ENCODE assay signal across 1 cellular context in the genomic region with DNA sequence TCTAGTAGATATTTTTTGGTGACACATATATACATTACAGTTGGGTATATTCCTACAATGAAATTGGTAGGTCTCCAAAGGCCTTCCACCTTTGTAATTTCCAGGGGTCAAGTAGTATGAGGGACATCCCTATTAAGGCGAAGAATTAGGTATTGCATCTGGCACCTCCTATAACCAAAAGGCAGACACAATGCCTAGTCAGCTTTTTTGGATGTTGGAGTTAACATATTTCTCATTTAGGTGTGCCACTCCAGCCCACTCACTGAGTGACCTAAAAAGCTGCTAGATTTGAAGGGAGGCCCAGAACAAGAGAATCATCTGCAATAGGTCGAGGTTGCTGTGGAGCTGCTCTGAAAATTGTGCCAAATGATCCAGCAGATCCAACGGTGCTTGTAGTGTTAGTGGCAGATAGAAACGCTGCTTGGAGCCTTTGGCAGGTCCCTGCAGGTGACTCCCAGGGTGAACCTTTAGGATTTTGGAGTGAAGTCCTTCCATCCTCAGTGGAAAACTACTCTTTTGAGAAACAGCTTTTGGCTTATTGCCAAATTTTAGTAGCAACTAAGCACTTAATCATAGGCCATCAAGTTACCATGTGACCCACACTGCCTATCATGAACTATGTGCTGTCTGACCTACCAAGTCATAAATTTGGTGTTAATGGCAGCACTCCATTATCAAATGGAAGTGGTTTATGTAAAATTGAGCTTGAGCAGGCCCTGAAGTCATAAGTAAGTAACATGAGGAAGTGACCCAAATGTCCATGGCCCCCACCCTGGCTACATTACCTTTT.
A peak's percentile ranks its signal among the peaks of the same experiment; 100 is the strongest.
TF ChIP-seq lines count a peak whose summit lies in the region.

No MANE protein-coding gene starts in this region.

TF ChIP-seq in K562, 482 proteins besides CTCF, POLR2A, EP300 and RAD21 (continues in another document):
- TF ChIP-seq NFIC (IDR thresholded peaks at IDR 0.05): peak; percentile 99
- TF ChIP-seq, protein P1, sequence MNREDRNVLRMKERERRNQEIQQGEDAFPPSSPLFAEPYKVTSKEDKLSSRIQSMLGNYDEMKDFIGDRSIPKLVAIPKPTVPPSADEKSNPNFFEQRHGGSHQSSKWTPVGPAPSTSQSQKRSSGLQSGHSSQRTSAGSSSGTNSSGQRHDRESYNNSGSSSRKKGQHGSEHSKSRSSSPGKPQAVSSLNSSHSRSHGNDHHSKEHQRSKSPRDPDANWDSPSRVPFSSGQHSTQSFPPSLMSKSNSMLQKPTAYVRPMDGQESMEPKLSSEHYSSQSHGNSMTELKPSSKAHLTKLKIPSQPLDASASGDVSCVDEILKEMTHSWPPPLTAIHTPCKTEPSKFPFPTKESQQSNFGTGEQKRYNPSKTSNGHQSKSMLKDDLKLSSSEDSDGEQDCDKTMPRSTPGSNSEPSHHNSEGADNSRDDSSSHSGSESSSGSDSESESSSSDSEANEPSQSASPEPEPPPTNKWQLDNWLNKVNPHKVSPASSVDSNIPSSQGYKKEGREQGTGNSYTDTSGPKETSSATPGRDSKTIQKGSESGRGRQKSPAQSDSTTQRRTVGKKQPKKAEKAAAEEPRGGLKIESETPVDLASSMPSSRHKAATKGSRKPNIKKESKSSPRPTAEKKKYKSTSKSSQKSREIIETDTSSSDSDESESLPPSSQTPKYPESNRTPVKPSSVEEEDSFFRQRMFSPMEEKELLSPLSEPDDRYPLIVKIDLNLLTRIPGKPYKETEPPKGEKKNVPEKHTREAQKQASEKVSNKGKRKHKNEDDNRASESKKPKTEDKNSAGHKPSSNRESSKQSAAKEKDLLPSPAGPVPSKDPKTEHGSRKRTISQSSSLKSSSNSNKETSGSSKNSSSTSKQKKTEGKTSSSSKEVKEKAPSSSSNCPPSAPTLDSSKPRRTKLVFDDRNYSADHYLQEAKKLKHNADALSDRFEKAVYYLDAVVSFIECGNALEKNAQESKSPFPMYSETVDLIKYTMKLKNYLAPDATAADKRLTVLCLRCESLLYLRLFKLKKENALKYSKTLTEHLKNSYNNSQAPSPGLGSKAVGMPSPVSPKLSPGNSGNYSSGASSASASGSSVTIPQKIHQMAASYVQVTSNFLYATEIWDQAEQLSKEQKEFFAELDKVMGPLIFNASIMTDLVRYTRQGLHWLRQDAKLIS (CRISPR knock-in tag; IDR thresholded peaks at IDR 0.05): no peak
- no peak for TF ChIP-seq ZNF280B (CRISPR knock-in tag; IDR thresholded peaks at IDR 0.05)
- no peak for TF ChIP-seq HEY1 (CRISPR knock-in tag; IDR thresholded peaks at IDR 0.05; ENCODE audit: borderline replicate concordance)
- no peak for TF ChIP-seq HDGF (IDR thresholded peaks at IDR 0.05)
- no peak for TF ChIP-seq ARID2 (IDR thresholded peaks at IDR 0.05)
- TF ChIP-seq DNMT1 (IDR thresholded peaks at IDR 0.05): no peak
- TF ChIP-seq, protein P2, sequence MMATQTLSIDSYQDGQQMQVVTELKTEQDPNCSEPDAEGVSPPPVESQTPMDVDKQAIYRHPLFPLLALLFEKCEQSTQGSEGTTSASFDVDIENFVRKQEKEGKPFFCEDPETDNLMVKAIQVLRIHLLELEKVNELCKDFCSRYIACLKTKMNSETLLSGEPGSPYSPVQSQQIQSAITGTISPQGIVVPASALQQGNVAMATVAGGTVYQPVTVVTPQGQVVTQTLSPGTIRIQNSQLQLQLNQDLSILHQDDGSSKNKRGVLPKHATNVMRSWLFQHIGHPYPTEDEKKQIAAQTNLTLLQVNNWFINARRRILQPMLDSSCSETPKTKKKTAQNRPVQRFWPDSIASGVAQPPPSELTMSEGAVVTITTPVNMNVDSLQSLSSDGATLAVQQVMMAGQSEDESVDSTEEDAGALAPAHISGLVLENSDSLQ (IDR thresholded peaks at IDR 0.05): peak; percentile 78
- TF ChIP-seq USF1 (CRISPR knock-in tag; IDR thresholded peaks at IDR 0.05): peak; percentile 10; the same call in 1 of the 2 replicates
- TF ChIP-seq, protein P3, sequence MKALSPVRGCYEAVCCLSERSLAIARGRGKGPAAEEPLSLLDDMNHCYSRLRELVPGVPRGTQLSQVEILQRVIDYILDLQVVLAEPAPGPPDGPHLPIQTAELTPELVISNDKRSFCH (CRISPR knock-in tag; IDR thresholded peaks at IDR 0.05): no peak
- TF ChIP-seq, protein P3 (tag; IDR thresholded peaks at IDR 0.05): no peak
- TF ChIP-seq TAF7 (tag; IDR thresholded peaks at IDR 0.05): no peak
- TF ChIP-seq KLF6 (CRISPR knock-in tag; IDR thresholded peaks at IDR 0.05; ENCODE audit: borderline replicate concordance): no peak
- TF ChIP-seq BRD9 (IDR thresholded peaks at IDR 0.05; ENCODE audit: low read depth, partially characterized antibody): no peak
- TF ChIP-seq CREM (IDR thresholded peaks at IDR 0.05; ENCODE audit: low read depth): no peak
- TF ChIP-seq EGR1 (conservative IDR thresholded peaks at IDR 0.05): no peak
- TF ChIP-seq RBM17 (IDR thresholded peaks at IDR 0.05; ENCODE audit: borderline replicate concordance, low read depth, low read length): no peak
- TF ChIP-seq STAT5A (IDR thresholded peaks at IDR 0.05; ENCODE audit: borderline replicate concordance, low read length): no peak
- TF ChIP-seq ZNF347 (CRISPR knock-in tag; IDR thresholded peaks at IDR 0.05; ENCODE audit: low read depth): no peak
- no peak for TF ChIP-seq MED1 (CRISPR knock-in tag; IDR thresholded peaks at IDR 0.05; ENCODE audit: borderline replicate concordance)
- TF ChIP-seq, protein P4, sequence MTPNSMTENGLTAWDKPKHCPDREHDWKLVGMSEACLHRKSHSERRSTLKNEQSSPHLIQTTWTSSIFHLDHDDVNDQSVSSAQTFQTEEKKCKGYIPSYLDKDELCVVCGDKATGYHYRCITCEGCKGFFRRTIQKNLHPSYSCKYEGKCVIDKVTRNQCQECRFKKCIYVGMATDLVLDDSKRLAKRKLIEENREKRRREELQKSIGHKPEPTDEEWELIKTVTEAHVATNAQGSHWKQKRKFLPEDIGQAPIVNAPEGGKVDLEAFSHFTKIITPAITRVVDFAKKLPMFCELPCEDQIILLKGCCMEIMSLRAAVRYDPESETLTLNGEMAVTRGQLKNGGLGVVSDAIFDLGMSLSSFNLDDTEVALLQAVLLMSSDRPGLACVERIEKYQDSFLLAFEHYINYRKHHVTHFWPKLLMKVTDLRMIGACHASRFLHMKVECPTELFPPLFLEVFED (CRISPR knock-in tag; conservative IDR thresholded peaks at IDR 0.05): no peak
- TF ChIP-seq, protein P5, sequence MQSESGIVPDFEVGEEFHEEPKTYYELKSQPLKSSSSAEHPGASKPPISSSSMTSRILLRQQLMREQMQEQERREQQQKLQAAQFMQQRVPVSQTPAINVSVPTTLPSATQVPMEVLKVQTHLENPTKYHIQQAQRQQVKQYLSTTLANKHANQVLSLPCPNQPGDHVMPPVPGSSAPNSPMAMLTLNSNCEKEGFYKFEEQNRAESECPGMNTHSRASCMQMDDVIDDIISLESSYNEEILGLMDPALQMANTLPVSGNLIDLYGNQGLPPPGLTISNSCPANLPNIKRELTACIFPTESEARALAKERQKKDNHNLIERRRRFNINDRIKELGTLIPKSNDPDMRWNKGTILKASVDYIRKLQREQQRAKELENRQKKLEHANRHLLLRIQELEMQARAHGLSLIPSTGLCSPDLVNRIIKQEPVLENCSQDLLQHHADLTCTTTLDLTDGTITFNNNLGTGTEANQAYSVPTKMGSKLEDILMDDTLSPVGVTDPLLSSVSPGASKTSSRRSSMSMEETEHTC (IDR thresholded peaks at IDR 0.05): no peak
- TF ChIP-seq ZNF174 (CRISPR knock-in tag; IDR thresholded peaks at IDR 0.05): no peak
- no peak for TF ChIP-seq SIRT6 (IDR thresholded peaks at IDR 0.05; ENCODE audit: low read depth, low read length)
- no peak for TF ChIP-seq BCOR (IDR thresholded peaks at IDR 0.05)
- TF ChIP-seq, protein P6, sequence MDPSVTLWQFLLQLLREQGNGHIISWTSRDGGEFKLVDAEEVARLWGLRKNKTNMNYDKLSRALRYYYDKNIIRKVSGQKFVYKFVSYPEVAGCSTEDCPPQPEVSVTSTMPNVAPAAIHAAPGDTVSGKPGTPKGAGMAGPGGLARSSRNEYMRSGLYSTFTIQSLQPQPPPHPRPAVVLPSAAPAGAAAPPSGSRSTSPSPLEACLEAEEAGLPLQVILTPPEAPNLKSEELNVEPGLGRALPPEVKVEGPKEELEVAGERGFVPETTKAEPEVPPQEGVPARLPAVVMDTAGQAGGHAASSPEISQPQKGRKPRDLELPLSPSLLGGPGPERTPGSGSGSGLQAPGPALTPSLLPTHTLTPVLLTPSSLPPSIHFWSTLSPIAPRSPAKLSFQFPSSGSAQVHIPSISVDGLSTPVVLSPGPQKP (CRISPR knock-in tag; IDR thresholded peaks at IDR 0.05): no peak
- TF ChIP-seq SMARCA4 (IDR thresholded peaks at IDR 0.05): no peak
- no peak for TF ChIP-seq ZNF124 (CRISPR knock-in tag; IDR thresholded peaks at IDR 0.05)
- TF ChIP-seq MTF1 (CRISPR knock-in tag; IDR thresholded peaks at IDR 0.05; ENCODE audit: borderline replicate concordance): no peak
- TF ChIP-seq, protein P7, sequence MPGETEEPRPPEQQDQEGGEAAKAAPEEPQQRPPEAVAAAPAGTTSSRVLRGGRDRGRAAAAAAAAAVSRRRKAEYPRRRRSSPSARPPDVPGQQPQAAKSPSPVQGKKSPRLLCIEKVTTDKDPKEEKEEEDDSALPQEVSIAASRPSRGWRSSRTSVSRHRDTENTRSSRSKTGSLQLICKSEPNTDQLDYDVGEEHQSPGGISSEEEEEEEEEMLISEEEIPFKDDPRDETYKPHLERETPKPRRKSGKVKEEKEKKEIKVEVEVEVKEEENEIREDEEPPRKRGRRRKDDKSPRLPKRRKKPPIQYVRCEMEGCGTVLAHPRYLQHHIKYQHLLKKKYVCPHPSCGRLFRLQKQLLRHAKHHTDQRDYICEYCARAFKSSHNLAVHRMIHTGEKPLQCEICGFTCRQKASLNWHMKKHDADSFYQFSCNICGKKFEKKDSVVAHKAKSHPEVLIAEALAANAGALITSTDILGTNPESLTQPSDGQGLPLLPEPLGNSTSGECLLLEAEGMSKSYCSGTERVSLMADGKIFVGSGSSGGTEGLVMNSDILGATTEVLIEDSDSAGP (CRISPR knock-in tag; IDR thresholded peaks at IDR 0.05): no peak
- TF ChIP-seq WHSC1 (IDR thresholded peaks at IDR 0.05; ENCODE audit: low read length): no peak
- peak; percentile 85 for TF ChIP-seq C11orf30 (IDR thresholded peaks at IDR 0.05; ENCODE audit: low read depth)
- TF ChIP-seq CHD4 (IDR thresholded peaks at IDR 0.05; ENCODE audit: insufficient read depth, insufficient replicate concordance, low read depth, low read length, poor library complexity, severe bottlenecking): no peak
- TF ChIP-seq MXI1 (IDR thresholded peaks at IDR 0.05; ENCODE audit: low read depth, low read length): no peak
- TF ChIP-seq XRCC4 (IDR thresholded peaks at IDR 0.05; ENCODE audit: extremely low read depth, insufficient read depth, insufficient read length): no peak
- TF ChIP-seq CEBPB (tag; IDR thresholded peaks at IDR 0.05): no peak
- no peak for TF ChIP-seq HINFP (tag; conservative IDR thresholded peaks at IDR 0.05; ENCODE audit: low read depth)
- TF ChIP-seq MCM2 (IDR thresholded peaks at IDR 0.05; ENCODE audit: low read depth): no peak
- no peak for TF ChIP-seq ZNF436 (CRISPR knock-in tag; IDR thresholded peaks at IDR 0.05)
- no peak for TF ChIP-seq ZNF12 (CRISPR knock-in tag; IDR thresholded peaks at IDR 0.05)
- no peak for TF ChIP-seq ZNF184 (CRISPR knock-in tag; IDR thresholded peaks at IDR 0.05)
- TF ChIP-seq JUND (IDR thresholded peaks at IDR 0.05; ENCODE audit: borderline replicate concordance, low read depth, low read length): no peak
- no peak for TF ChIP-seq JUND (tag; IDR thresholded peaks at IDR 0.05; ENCODE audit: borderline replicate concordance, low read depth, low read length)
- no peak for TF ChIP-seq POLR2B (IDR thresholded peaks at IDR 0.05; ENCODE audit: low read depth, partially characterized antibody)
- TF ChIP-seq ZNF175 (CRISPR knock-in tag; IDR thresholded peaks at IDR 0.05; ENCODE audit: low read depth): no peak
- TF ChIP-seq NFE2L1 (tag; IDR thresholded peaks at IDR 0.05; ENCODE audit: borderline replicate concordance, low read depth): no peak
- TF ChIP-seq MEIS2 (IDR thresholded peaks at IDR 0.05; ENCODE audit: partially characterized antibody): peak; percentile 93
- no peak for TF ChIP-seq KLF16 (IDR thresholded peaks at IDR 0.05)
- no peak for TF ChIP-seq BRCA1 (IDR thresholded peaks at IDR 0.05)
- TF ChIP-seq BRCA1 (CRISPR knock-in tag; IDR thresholded peaks at IDR 0.05): no peak
- no peak for TF ChIP-seq ZNF57 (CRISPR knock-in tag; IDR thresholded peaks at IDR 0.05)
- no peak for TF ChIP-seq RBM39 (optimal IDR thresholded peaks at IDR 0.05; ENCODE audit: low read depth, low read length)
